Comparison of ENCODE assay signal across 15 cellular contexts in genomic region chr3:100270218-100270588, GRCh38. TPM values are rescaled to one million over a fixed set of nuclear protein-coding genes. Genes with fewer than 3 reads are reported as not detected.
DNase-seq lines count a peak whose midpoint lies in the region; ATAC-seq and TF ChIP-seq lines count a peak whose summit lies in the region.
"Had no signal": no experiment of that assay in that cellular context is flagged by ENCODE, and none has a peak within 500 bp of the region (broad histone marks: within the 10 kb centered on the region; RNA-seq: fewer than 3 reads in every experiment).

No MANE protein-coding gene starts in this region.

- H3K4me3 ChIP-seq in RWPE2 (ENCODE audit: severe bottlenecking) (no peak overlapping the region), epithelial cell of esophagus (ENCODE audit: low read length) (no peak overlapping the region), sigmoid colon (no peak overlapping the region), stomach (no peak overlapping the region)
- H3K4me3 ChIP-seq: ovary had no signal

- H3K27me3 Mint-ChIP-seq in activated T-cell treated with anti-CD3 and anti-CD28 coated beads, Interleukin-2, amount 50 U/mL, for 72 hours (ENCODE audit: low read depth) = no peaks in the 10 kb centered on the region
- H3K27me3 Mint-ChIP-seq: IgD-negative memory B cell; stimulated activated memory B cell treated with anti-CD40 and anti-IgM and Interleukin-4, amounts not matched to agents 10 μg/mL and 1 μg/mL and 100 μg/mL, for 72 hours; T-cell had no signal

- TF ChIP-seq EP300 in sigmoid colon (IDR thresholded peaks at IDR 0.05) (no peak), stomach (IDR thresholded peaks at IDR 0.05) (no peak)

- peak; percentile 88 to 91 for ATAC-seq in activated T-cell treated with anti-CD3 and anti-CD28 coated beads, Interleukin-2, amount 50 U/mL, for 72 hours (replicated peaks in 1 of 2)
- peak; percentile 56 for ATAC-seq in RWPE2 (ENCODE audit: low read depth)
- ATAC-seq in stimulated activated naive CD8-positive, alpha-beta T cell treated with anti-CD3 and anti-CD28 coated beads, Interleukin-15, Interleukin-2, amounts not matched to agents 100 U/mL and 50 U/mL, for 24 hours = peak; percentile 88
- ATAC-seq: stimulated activated memory B cell treated with anti-CD40 and anti-IgM and Interleukin-4, amounts not matched to agents 10 μg/mL and 1 μg/mL and 100 μg/mL, for 72 hours; T-cell had no signal

- H3K27ac Mint-ChIP-seq in activated T-cell treated with anti-CD3 and anti-CD28 coated beads, Interleukin-2, amount 50 U/mL, for 72 hours = peak overlapping the region; percentile 18
- H3K27ac Mint-ChIP-seq: IgD-negative memory B cell; stimulated activated memory B cell treated with anti-CD40 and anti-IgM and Interleukin-4, amounts not matched to agents 10 μg/mL and 1 μg/mL and 100 μg/mL, for 72 hours; T-cell had no signal

- peaks cover 55% of the 10 kb centered on the region for H3K4me1 ChIP-seq in RWPE2 (ENCODE audit: insufficient read depth, poor library complexity, severe bottlenecking)
- peaks cover 0 to 25% (median 17%) of the 10 kb centered on the region in 4 donors for H3K4me1 ChIP-seq in sigmoid colon
- peaks cover 4 to 55% (median 30%) of the 10 kb centered on the region in 4 donors for H3K4me1 ChIP-seq in stomach

- no peaks in the 10 kb centered on the region for H3K36me3 Mint-ChIP-seq in activated T-cell treated with anti-CD3 and anti-CD28 coated beads, Interleukin-2, amount 50 U/mL, for 72 hours (ENCODE audit: insufficient read depth in 2 of 2)
- H3K36me3 Mint-ChIP-seq: IgD-negative memory B cell; stimulated activated memory B cell treated with anti-CD40 and anti-IgM and Interleukin-4, amounts not matched to agents 10 μg/mL and 1 μg/mL and 100 μg/mL, for 72 hours; T-cell had no signal

- no peak for DNase-seq in activated T-cell treated with anti-CD3 and anti-CD28 coated beads, Interleukin-2, amount 50 U/mL, for 72 hours
- no peak for DNase-seq in activated T-cell treated with anti-CD3 and anti-CD28 coated beads for 4 hours
- DNase-seq in RWPE2 (ENCODE audit: low spot score) = no peak
- peak; percentile 53 for DNase-seq in epithelial cell of esophagus (ENCODE audit: low read depth)
- DNase-seq in stimulated activated naive CD8-positive, alpha-beta T cell treated with anti-CD3 and anti-CD28 coated beads, Interleukin-15, Interleukin-2, amounts not matched to agents 100 U/mL and 50 U/mL, for 24 hours = no peak
- no peak for DNase-seq in sigmoid colon
- no peak for DNase-seq in stomach
- DNase-seq in NOMO-1 treated with dmso at 0.1 percent for 144 hours (lab: John Stamatoyannopoulos, UW; ENCODE audit: unreplicated experiment) = no peak
- DNase-seq: activated CD4-positive, CD25-positive, alpha-beta regulatory T cell; hippocampal formation; NCI-H1048; ovary; T-cell had no signal

- intact Hi-C loops in sigmoid colon (cut with DNase I) (no loop called here), stomach (cut with DNase I; ENCODE audit: low total_unique reads) (no loop called here)

- TF ChIP-seq CTCF in RWPE2 (IDR thresholded peaks at IDR 0.05; ENCODE audit: poor library complexity, severe bottlenecking) (no peak), epithelial cell of esophagus (IDR thresholded peaks at IDR 0.05; ENCODE audit: insufficient read depth, low read depth, low read length, missing control alignments) (no peak), sigmoid colon (IDR thresholded peaks at IDR 0.05) (no peak), stomach (IDR thresholded peaks at IDR 0.05) (no peak)

- no peaks in the 10 kb centered on the region for H3K9me3 ChIP-seq in RWPE2 (ENCODE audit: severe bottlenecking)
- H3K9me3 ChIP-seq in sigmoid colon = no peaks in the 10 kb centered on the region
- H3K9me3 ChIP-seq in stomach = no peaks in the 10 kb centered on the region
- H3K9me3 ChIP-seq: ovary had no signal

- 88 to 89% methylated on average over 2 of the region's 2 CpGs for WGBS in sigmoid colon, 2 donors
- 82 to 87% (median 85%) methylated on average over 2 of the region's 2 CpGs for WGBS in stomach, 5 donors

- TF ChIP-seq POLR2A in sigmoid colon (IDR thresholded peaks at IDR 0.05) = no peak
- no peak for TF ChIP-seq POLR2A in stomach (IDR thresholded peaks at IDR 0.05)

- H3K27me3 ChIP-seq in RWPE2 (ENCODE audit: insufficient read depth, poor library complexity, severe bottlenecking) (no peaks in the 10 kb centered on the region), sigmoid colon (no peaks in the 10 kb centered on the region), stomach (no peaks in the 10 kb centered on the region)
- H3K27me3 ChIP-seq: ovary had no signal

- H3K4me1 Mint-ChIP-seq in activated T-cell treated with anti-CD3 and anti-CD28 coated beads, Interleukin-2, amount 50 U/mL, for 72 hours (ENCODE audit: low read depth) = peaks cover 43% of the 10 kb centered on the region

- peak overlapping the region; percentile 32 to 62 for H3K4me3 Mint-ChIP-seq in activated T-cell treated with anti-CD3 and anti-CD28 coated beads, Interleukin-2, amount 50 U/mL, for 72 hours
- H3K4me3 Mint-ChIP-seq: IgD-negative memory B cell; stimulated activated memory B cell treated with anti-CD40 and anti-IgM and Interleukin-4, amounts not matched to agents 10 μg/mL and 1 μg/mL and 100 μg/mL, for 72 hours; T-cell had no signal

- H3K27ac ChIP-seq in RWPE2 (ENCODE audit: poor library complexity, severe bottlenecking) (peak overlapping the region; percentile 98), sigmoid colon (no peak overlapping the region), stomach (peak overlapping the region in 1 of 5 donors; percentile 47)
- H3K27ac ChIP-seq: ovary had no signal

- H3K9me3 Mint-ChIP-seq in activated T-cell treated with anti-CD3 and anti-CD28 coated beads, Interleukin-2, amount 50 U/mL, for 72 hours = no peaks in the 10 kb centered on the region
- H3K9me3 Mint-ChIP-seq: IgD-negative memory B cell; stimulated activated memory B cell treated with anti-CD40 and anti-IgM and Interleukin-4, amounts not matched to agents 10 μg/mL and 1 μg/mL and 100 μg/mL, for 72 hours; T-cell had no signal

- H3K36me3 ChIP-seq in RWPE2 (ENCODE audit: low read depth) (no peaks in the 10 kb centered on the region), sigmoid colon (no peaks in the 10 kb centered on the region), stomach (no peaks in the 10 kb centered on the region)
- H3K36me3 ChIP-seq: ovary had no signal

RNA-seq across cellular contexts. Expression of gene TBC1D23, which starts 9.4 kb away (rescaled TPM):
- total RNA-seq in activated T-cell treated with anti-CD3 and anti-CD28 coated beads, Interleukin-2, amount 50 U/mL, for 72 hours = 10 to 100 TPM; 26.0 to 27.5 TPM
- 10 to 100 TPM; 31.3 to 34.9 (median 32.7) TPM for total RNA-seq in sigmoid colon
- 10 to 100 TPM; 16.0 to 28.9 (median 18.0) TPM for polyA plus RNA-seq in sigmoid colon
- 10 to 100 TPM in 3 of 5 donors, 1 to 10 TPM in 2; 7.0 to 79.5 (median 61.4) TPM for total RNA-seq in stomach
- polyA plus RNA-seq in stomach = 10 to 100 TPM; 14.6 to 19.4 (median 15.1) TPM
